Comparison of ENCODE assay signal across 6 cellular contexts in genomic region chr17:41810659-41811548, GRCh38. TPM values are rescaled to one million over a fixed set of nuclear protein-coding genes. Genes with fewer than 3 reads are reported as not detected.
DNase-seq lines count a peak whose midpoint lies in the region; ATAC-seq, FAIRE-seq and TF ChIP-seq lines count a peak whose summit lies in the region.

No MANE protein-coding gene starts in this region.

- TF ChIP-seq POLR2A in GM12878 (IDR thresholded peaks at IDR 0.05; ENCODE audit: low read depth, low read length), result no peak

- TF ChIP-seq RAD21 in GM12878 (IDR thresholded peaks at IDR 0.05; ENCODE audit: insufficient read depth, low read depth, low read length), result no peak

- H3K27me3 ChIP-seq in GM12878 (replicated peaks in 1 of 2; ENCODE audit: control insufficient read depth in 2 of 2, insufficient read depth in 2 of 2, low read length in 1 of 2), result peaks cover 0 to 7% of the 10 kb centered on the region in 2 experiments; a peak in 3 of 4 replicates

- TF ChIP-seq EP300 in GM12878 (IDR thresholded peaks at IDR 0.05; ENCODE audit: borderline replicate concordance in 1 of 2, control insufficient read depth in 1 of 2, low read depth in 2 of 2, low read length in 2 of 2), result no peak

- no peaks in the 10 kb centered on the region for H3K36me3 Mint-ChIP-seq in natural killer cell treated with Interleukin-12 subunit alpha and Interleukin-12 subunit beta and Interleukin-15 and Interleukin-18, amount 100 ng/mL, for 72 hours

- no TSS peak for BruUV-seq in GM12878 (replicated peaks; lab: Mats Ljungman, UMichigan)

- in situ Hi-C loops in GM12878 (cut with MboI), result no loop called here

- POLR2A ChIA-PET in GM12878 (lab: Charles Lee), result interaction anchor here (0.6 kb wide), 2 partner anchors 40 to 351 kb away, joined by 4 to 5 read pairs; no protein-coding TSS in a partner anchor

- no peak for FAIRE-seq in GM12878 (lab: Jason Lieb, UNC)

- H2AFZ ChIP-seq in GM12878 (ENCODE audit: control insufficient read depth, low read depth, low read length), result peak overlapping the region; percentile 91

- RAD21 ChIA-PET in GM12878 (lab: Charles Lee; ENCODE audit: unreplicated experiment), result interaction anchor here (0.8 to 1.7 kb wide), 4 partner anchors 24 to 53 kb away, joined by 3 to 5 read pairs (median 4); partner anchors contain the start of gene JUP

- peak overlapping the region; percentile 93 for H3K4me3 Mint-ChIP-seq in natural killer cell treated with Interleukin-12 subunit alpha and Interleukin-12 subunit beta and Interleukin-15 and Interleukin-18, amount 100 ng/mL, for 72 hours

- SMC1A ChIA-PET in GM12878 (lab: Charles Lee; ENCODE audit: uncharacterized antibody, unreplicated experiment), result interaction anchor here (1.1 kb wide), 1 partner anchor 38 kb away, joined by 3 read pairs; no protein-coding TSS in a partner anchor

- H3K9me3 Mint-ChIP-seq in natural killer cell treated with Interleukin-12 subunit alpha and Interleukin-12 subunit beta and Interleukin-15 and Interleukin-18, amount 100 ng/mL, for 72 hours, result no peaks in the 10 kb centered on the region

- H3K27me3 Mint-ChIP-seq in natural killer cell treated with Interleukin-12 subunit alpha and Interleukin-12 subunit beta and Interleukin-15 and Interleukin-18, amount 100 ng/mL, for 72 hours, result no peaks in the 10 kb centered on the region

- H3K79me2 ChIP-seq in GM12878 (ENCODE audit: control insufficient read depth, insufficient read depth, low read length), result no peaks in the 10 kb centered on the region

- intact Hi-C loops in GM12878 (cut with micrococcal nuclease; ENCODE audit: unreplicated experiment), result no loop called here

- no peaks in the 10 kb centered on the region; the same call in 1 of the 2 replicates for H4K20me1 ChIP-seq in GM12878 (ENCODE audit: control insufficient read depth, insufficient read depth)

- H3K4me3 ChIP-seq in GM12878, result peak overlapping the region; percentile 37; the same call in 1 of the 2 replicates

- WGBS in GM12878 (ENCODE audit: insufficient coverage, insufficient replicate concordance, low lambda C conversion rate, missing lambda C conversion rate), result 54% methylated on average over 58 of the region's 58 CpGs

- peaks cover 8% of the 10 kb centered on the region; the same call in 1 of the 2 replicates for H3K4me1 ChIP-seq in GM12878 (ENCODE audit: control insufficient read depth, insufficient read depth, low read length)

- H3K4me2 ChIP-seq in GM12878 (ENCODE audit: control insufficient read depth, insufficient read depth), result peak overlapping the region; percentile 95

- H3K9ac ChIP-seq in GM12878 (ENCODE audit: control insufficient read depth, insufficient read depth, low read length), result no peak overlapping the region

- ATAC-seq in HG02759 (IDR thresholded peaks at IDR 0.05; ENCODE audit: unreplicated experiment) (peak; percentile 12), GM12878 (no peak; the same call in 2 of the 3 replicates), HG03280 (IDR thresholded peaks at IDR 0.05; ENCODE audit: unreplicated experiment) (no peak)
- peak in 1 of 2 donors; percentile 15 for ATAC-seq in natural killer cell treated with Interleukin-12 subunit alpha and Interleukin-12 subunit beta and Interleukin-15 and Interleukin-18, amount 100 ng/mL, for 72 hours

- H3K36me3 ChIP-seq in GM12878 (ENCODE audit: control insufficient read depth in 2 of 2, insufficient read depth in 2 of 2, low read length in 1 of 2), result no peaks in the 10 kb centered on the region

- no peak for TF ChIP-seq CTCF in GM12878 (IDR thresholded peaks at IDR 0.05 in 2 of 3, conservative IDR thresholded peaks at IDR 0.05 in 1 of 3; ENCODE audit: control insufficient read depth in 2 of 3, extremely low read depth in 1 of 3, insufficient read depth in 1 of 3, low read depth in 3 of 3, low read length in 3 of 3)

- H3K4me1 Mint-ChIP-seq in natural killer cell treated with Interleukin-12 subunit alpha and Interleukin-12 subunit beta and Interleukin-15 and Interleukin-18, amount 100 ng/mL, for 72 hours (ENCODE audit: low read depth in 2 of 2), result peaks cover 13 to 20% of the 10 kb centered on the region in 2 donors

- no peaks in the 10 kb centered on the region for H3K9me3 ChIP-seq in GM12878 (replicated peaks; ENCODE audit: control insufficient read depth, insufficient read depth, low read length)

- CTCF ChIA-PET in GM12878 (lab: Yijun Ruan, JAX), result interaction anchor here (0.8 to 2.5 kb wide), 12 partner anchors 10 to 155 kb away, joined by 3 to 15 read pairs (median 4); partner anchors contain the start of genes KLHL10 and ODAD4

- H3K27ac Mint-ChIP-seq in natural killer cell treated with Interleukin-12 subunit alpha and Interleukin-12 subunit beta and Interleukin-15 and Interleukin-18, amount 100 ng/mL, for 72 hours, result no peak overlapping the region

- no peak overlapping the region for H3K27ac ChIP-seq in GM12878 (ENCODE audit: control insufficient read depth, insufficient read depth)

- DNase-seq in GM12878 (ENCODE audit: low read depth, low spot score), result no peak
- DNase-seq in natural killer cell treated with Interleukin-12 subunit alpha and Interleukin-12 subunit beta and Interleukin-15 and Interleukin-18, amount 100 ng/mL, for 72 hours (ENCODE audit: low spot score), result no peak
- no peak for DNase-seq in NCI-H146 treated with DMSO at 0.1 percent for 48 hours (lab: John Stamatoyannopoulos, UW; ENCODE audit: unreplicated experiment)
- no peak for DNase-seq in MV-4-11 (lab: John Stamatoyannopoulos, UW)

RNA-seq across cellular contexts. Expression of gene P3H4, which starts 0.8 kb away (rescaled TPM):
- 3.0 and 4.0 TPM in 2 replicates for total RNA-seq in GM12878 (2013; cell fraction: nucleolus; rRNA removed)
- total RNA-seq in GM12878 (2014; rRNA removed) (0.85 and 1.9 TPM in 2 replicates), GM12878 (2014; rRNA removed; fragmentation: Illumina TruSeq; extraction: Trizol) (0.46 and 0.54 TPM in 2 replicates), GM12878 (2021) (1.1 and 1.5 TPM in 2 replicates)
- not detected for polyA plus RNA-seq in GM12878 (2011; ENCODE audit: low read depth)
- polyA plus RNA-seq in GM12878 (2011; rRNA removed) (0.29 and 0.64 TPM in 2 replicates), GM12878 (2014; fragmentation: Illumina TruSeq; extraction: Trizol) (0.32 TPM in 1 of 2 replicates, not detected in the other), GM12878 (2014; fragmentation: Nextera tagmentation; extraction: Ambion mirVana) (under 1 TPM in 1 of 2 experiments, not detected in 1; 0.37 TPM), GM12878 (2014; rRNA removed) (0.55 and 1.2 TPM in 2 replicates), GM12878 (2016; fragmentation: Nextera tagmentation; extraction: Ambion mirVana) (1 to 10 TPM in 1 of 2 experiments, under 1 TPM in 1; 0.81 to 1.0 TPM)
- polyA plus RNA-seq in GM12878 (2011; cell fraction: cytosol; rRNA removed), result 0.84 and 1.3 TPM in 2 replicates
- polyA plus RNA-seq in GM12878 (2011; cell fraction: nucleus; rRNA removed), result 0.89 and 1.3 TPM in 2 replicates
- 0.35 and 0.39 TPM in 2 replicates for polyA plus RNA-seq in GM12878 (2012)
- 0.59 and 1.5 TPM in 2 replicates for polyA minus RNA-seq in GM12878 (2011; rRNA and poly(A)+ RNA removed)
- 1.8 and 2.0 TPM in 2 replicates for polyA minus RNA-seq in GM12878 (2011; cell fraction: cytosol; rRNA and poly(A)+ RNA removed)
- 0.73 and 2.3 TPM in 2 replicates for polyA minus RNA-seq in GM12878 (2011; cell fraction: nucleus; rRNA and poly(A)+ RNA removed)
- total RNA-seq in natural killer cell treated with Interleukin-12 subunit alpha and Interleukin-12 subunit beta and Interleukin-15 and Interleukin-18, amount 100 ng/mL, for 72 hours, result 1 to 10 TPM; 1.8 to 5.2 TPM

RNA-seq across cellular contexts. Expression of gene FKBP10, which starts 1.9 kb away (rescaled TPM):
- 7.9 and 9.6 TPM in 2 replicates for total RNA-seq in GM12878 (2013; cell fraction: nucleolus; rRNA removed)
- total RNA-seq in GM12878 (2014; rRNA removed) (1.8 and 2.1 TPM in 2 replicates), GM12878 (2014; rRNA removed; fragmentation: Illumina TruSeq; extraction: Trizol) (1.5 and 1.6 TPM in 2 replicates), GM12878 (2021) (3.8 and 4.2 TPM in 2 replicates)
- 0.25 TPM for polyA plus RNA-seq in GM12878 (2011; ENCODE audit: low read depth)
- polyA plus RNA-seq in GM12878 (2011; rRNA removed) (1.6 and 2.9 TPM in 2 replicates), GM12878 (2014; fragmentation: Illumina TruSeq; extraction: Trizol) (2.6 and 3.4 TPM in 2 replicates), GM12878 (2014; fragmentation: Nextera tagmentation; extraction: Ambion mirVana) (under 1 TPM; 0.02 to 0.08 TPM), GM12878 (2014; rRNA removed) (4.7 and 5.2 TPM in 2 replicates), GM12878 (2016; fragmentation: Nextera tagmentation; extraction: Ambion mirVana) (under 1 TPM; 0.18 to 0.71 TPM)
- 3.6 and 4.6 TPM in 2 replicates for polyA plus RNA-seq in GM12878 (2011; cell fraction: cytosol; rRNA removed)
- 19.5 and 31.0 TPM in 2 replicates for polyA plus RNA-seq in GM12878 (2011; cell fraction: nucleus; rRNA removed)
- 1.5 and 1.8 TPM in 2 replicates for polyA plus RNA-seq in GM12878 (2012)
- polyA minus RNA-seq in GM12878 (2011; rRNA and poly(A)+ RNA removed), result 1.0 and 1.9 TPM in 2 replicates
- polyA minus RNA-seq in GM12878 (2011; cell fraction: cytosol; rRNA and poly(A)+ RNA removed), result 2.7 and 2.8 TPM in 2 replicates
- 3.4 and 5.0 TPM in 2 replicates for polyA minus RNA-seq in GM12878 (2011; cell fraction: nucleus; rRNA and poly(A)+ RNA removed)
- under 1 TPM; 0.64 to 0.74 TPM for total RNA-seq in natural killer cell treated with Interleukin-12 subunit alpha and Interleukin-12 subunit beta and Interleukin-15 and Interleukin-18, amount 100 ng/mL, for 72 hours

RNA-seq across cellular contexts. Expression of gene JUP, which starts 24.4 kb away (rescaled TPM):
- total RNA-seq in GM12878 (2013; cell fraction: nucleolus; rRNA removed), result 55.8 and 58.1 TPM in 2 replicates
- total RNA-seq in GM12878 (2014; rRNA removed), result 17.9 and 25.5 TPM in 2 replicates
- 5.3 and 7.3 TPM in 2 replicates for total RNA-seq in GM12878 (2014; rRNA removed; fragmentation: Illumina TruSeq; extraction: Trizol)
- total RNA-seq in GM12878 (2021), result 31.7 and 36.3 TPM in 2 replicates
- 6.3 TPM for polyA plus RNA-seq in GM12878 (2011; ENCODE audit: low read depth)
- 5.3 and 34.0 TPM in 2 replicates for polyA plus RNA-seq in GM12878 (2011; rRNA removed)
- polyA plus RNA-seq in GM12878 (2011; cell fraction: cytosol; rRNA removed), result 36.7 and 43.0 TPM in 2 replicates
- 36.4 and 67.7 TPM in 2 replicates for polyA plus RNA-seq in GM12878 (2011; cell fraction: nucleus; rRNA removed)
- 15.9 and 17.4 TPM in 2 replicates for polyA plus RNA-seq in GM12878 (2012)
- polyA plus RNA-seq in GM12878 (2014; fragmentation: Illumina TruSeq; extraction: Trizol), result 3.8 and 11.4 TPM in 2 replicates
- polyA plus RNA-seq in GM12878 (2014; fragmentation: Nextera tagmentation; extraction: Ambion mirVana), result 1 to 10 TPM; 1.5 to 2.9 TPM
- polyA plus RNA-seq in GM12878 (2014; rRNA removed), result 14.5 and 20.4 TPM in 2 replicates
- 10 to 100 TPM; 10.9 to 11.8 TPM for polyA plus RNA-seq in GM12878 (2016; fragmentation: Nextera tagmentation; extraction: Ambion mirVana)
- 31.9 and 39.4 TPM in 2 replicates for polyA minus RNA-seq in GM12878 (2011; rRNA and poly(A)+ RNA removed)
- polyA minus RNA-seq in GM12878 (2011; cell fraction: cytosol; rRNA and poly(A)+ RNA removed), result 33.7 and 37.0 TPM in 2 replicates
- 17.8 and 23.9 TPM in 2 replicates for polyA minus RNA-seq in GM12878 (2011; cell fraction: nucleus; rRNA and poly(A)+ RNA removed)
- 1 to 10 TPM in 1 of 2 donors, under 1 TPM in 1; 0.14 to 1.0 TPM for total RNA-seq in natural killer cell treated with Interleukin-12 subunit alpha and Interleukin-12 subunit beta and Interleukin-15 and Interleukin-18, amount 100 ng/mL, for 72 hours

RNA-seq across cellular contexts. Expression of gene NT5C3B, which starts 25.1 kb away (rescaled TPM):
- 32.6 and 34.5 TPM in 2 replicates for total RNA-seq in GM12878 (2013; cell fraction: nucleolus; rRNA removed)
- total RNA-seq in GM12878 (2014; rRNA removed) (41.2 and 51.3 TPM in 2 replicates), GM12878 (2014; rRNA removed; fragmentation: Illumina TruSeq; extraction: Trizol) (38.6 and 38.8 TPM in 2 replicates), GM12878 (2021) (38.7 and 41.2 TPM in 2 replicates)
- polyA plus RNA-seq in GM12878 (2011; ENCODE audit: low read depth), result 19.5 TPM
- polyA plus RNA-seq in GM12878 (2011; rRNA removed) (64.6 and 74.1 TPM in 2 replicates), GM12878 (2014; fragmentation: Illumina TruSeq; extraction: Trizol) (48.0 and 54.4 TPM in 2 replicates), GM12878 (2014; fragmentation: Nextera tagmentation; extraction: Ambion mirVana) (1 to 10 TPM in 1 of 2 experiments, under 1 TPM in 1; 0.52 to 6.6 TPM), GM12878 (2014; rRNA removed) (49.0 and 53.9 TPM in 2 replicates), GM12878 (2016; fragmentation: Nextera tagmentation; extraction: Ambion mirVana) (10 to 100 TPM; 38.1 to 40.7 TPM)
- polyA plus RNA-seq in GM12878 (2011; cell fraction: cytosol; rRNA removed), result 46.8 and 48.1 TPM in 2 replicates
- polyA plus RNA-seq in GM12878 (2011; cell fraction: nucleus; rRNA removed), result 54.1 and 66.4 TPM in 2 replicates
- 29.5 and 34.1 TPM in 2 replicates for polyA plus RNA-seq in GM12878 (2012)
- polyA minus RNA-seq in GM12878 (2011; rRNA and poly(A)+ RNA removed), result 27.9 and 36.4 TPM in 2 replicates
- 5.2 and 9.6 TPM in 2 replicates for polyA minus RNA-seq in GM12878 (2011; cell fraction: cytosol; rRNA and poly(A)+ RNA removed)
- 24.1 and 26.6 TPM in 2 replicates for polyA minus RNA-seq in GM12878 (2011; cell fraction: nucleus; rRNA and poly(A)+ RNA removed)
- 10 to 100 TPM; 18.8 to 49.4 TPM for total RNA-seq in natural killer cell treated with Interleukin-12 subunit alpha and Interleukin-12 subunit beta and Interleukin-15 and Interleukin-18, amount 100 ng/mL, for 72 hours

RNA-seq across cellular contexts. Expression of gene KLHL10, which starts 26.7 kb away (rescaled TPM):
- not detected in 2 replicates for total RNA-seq in GM12878 (2013; cell fraction: nucleolus; rRNA removed)
- 0.11 and 0.62 TPM in 2 replicates for total RNA-seq in GM12878 (2014; rRNA removed)
- total RNA-seq in GM12878 (2014; rRNA removed; fragmentation: Illumina TruSeq; extraction: Trizol), result 0.13 and 0.18 TPM in 2 replicates
- not detected in 2 replicates for total RNA-seq in GM12878 (2021)
- 0.46 TPM for polyA plus RNA-seq in GM12878 (2011; ENCODE audit: low read depth)
- 0.22 and 0.37 TPM in 2 replicates for polyA plus RNA-seq in GM12878 (2011; rRNA removed)
- 0.17 and 0.25 TPM in 2 replicates for polyA plus RNA-seq in GM12878 (2011; cell fraction: cytosol; rRNA removed)
- 0.29 and 0.31 TPM in 2 replicates for polyA plus RNA-seq in GM12878 (2011; cell fraction: nucleus; rRNA removed)
- polyA plus RNA-seq in GM12878 (2012), result 0.22 and 0.31 TPM in 2 replicates
- 0.19 and 0.49 TPM in 2 replicates for polyA plus RNA-seq in GM12878 (2014; fragmentation: Illumina TruSeq; extraction: Trizol)
- polyA plus RNA-seq in GM12878 (2014; fragmentation: Nextera tagmentation; extraction: Ambion mirVana), result not detected
- polyA plus RNA-seq in GM12878 (2014; rRNA removed), result 0.19 and 0.24 TPM in 2 replicates
- under 1 TPM in 1 of 2 experiments, not detected in 1; 0.35 TPM for polyA plus RNA-seq in GM12878 (2016; fragmentation: Nextera tagmentation; extraction: Ambion mirVana)
- polyA minus RNA-seq in GM12878 (2011; rRNA and poly(A)+ RNA removed), result 0.10 and 1.2 TPM in 2 replicates
- polyA minus RNA-seq in GM12878 (2011; cell fraction: cytosol; rRNA and poly(A)+ RNA removed), result not detected in 2 replicates
- polyA minus RNA-seq in GM12878 (2011; cell fraction: nucleus; rRNA and poly(A)+ RNA removed), result not detected in 2 replicates
- total RNA-seq in natural killer cell treated with Interleukin-12 subunit alpha and Interleukin-12 subunit beta and Interleukin-15 and Interleukin-18, amount 100 ng/mL, for 72 hours, result not detected
